22 cellular contexts compared by ENCODE assay signal in the genomic region with DNA sequence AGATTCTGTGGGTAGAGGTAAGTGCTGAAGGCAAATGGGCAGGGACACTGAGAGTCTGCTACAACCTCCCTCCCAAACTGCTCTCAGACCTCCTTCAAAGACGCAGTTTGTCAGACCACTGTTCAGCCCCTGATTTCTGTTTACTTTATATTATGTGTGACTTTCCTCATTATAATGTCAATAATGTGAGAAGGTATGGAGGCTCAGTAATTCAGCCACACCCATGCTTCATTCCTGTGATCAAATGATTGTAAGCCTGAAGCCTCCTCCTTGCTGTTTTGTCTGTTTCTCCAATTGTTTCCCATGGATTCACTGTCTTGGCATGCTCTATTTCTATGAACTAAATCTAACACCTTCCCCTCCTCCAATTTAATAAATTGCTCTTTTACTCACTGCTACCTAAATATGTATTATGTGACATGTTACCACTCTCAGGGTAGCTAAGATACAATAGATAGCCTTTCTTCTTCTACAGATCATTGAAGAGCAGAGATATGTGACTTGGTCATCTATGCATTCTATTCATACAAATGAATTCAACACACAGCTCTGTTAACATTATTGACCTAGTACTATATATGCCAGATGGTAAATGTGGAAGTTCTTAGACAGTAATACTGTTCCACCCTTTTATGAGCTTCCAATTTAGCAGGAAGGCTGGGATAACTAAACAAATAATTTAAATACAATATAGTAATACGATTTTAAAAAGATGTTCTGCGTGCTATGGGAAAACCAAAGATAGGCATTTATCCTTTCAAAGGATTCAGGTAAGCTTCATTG.
"Had no signal": no experiment of that assay in that cellular context is flagged by ENCODE, and none has a peak within 500 bp of the region (broad histone marks: within the 10 kb centered on the region; RNA-seq: fewer than 3 reads in every experiment).

No MANE protein-coding gene starts in this region.

- H3K4me1 ChIP-seq: gastroesophageal sphincter, right atrium auricular region, sigmoid colon, stomach, uterus had no signal

- H3K36me3 Mint-ChIP-seq: natural killer cell, type B pancreatic cell had no signal

- FAIRE-seq: kidney, small intestine had no signal

- DNase-seq: cortex of kidney; dorsolateral prefrontal cortex; effector CD8-positive, alpha-beta T cell; esophagus squamous epithelium; foreskin fibroblast; kidney; left cardiac atrium; mesendoderm; natural killer cell; sigmoid colon; small intestine; stimulated activated CD4-positive, alpha-beta T cell treated with anti-CD3 and anti-CD28 coated beads, Interleukin-12 subunit alpha, Interleukin-12 subunit beta, amount 100 ng/mL, for 4 hours; stimulated activated naive CD4-positive, alpha-beta T cell; stomach; substantia nigra; uterus had no signal

- H3K4me1 Mint-ChIP-seq: natural killer cell, neural crest cell had no signal

- H3K27me3 Mint-ChIP-seq: type B pancreatic cell had no signal

- H3K27me3 ChIP-seq: esophagus squamous epithelium, gastroesophageal sphincter, hepatocyte, right atrium auricular region, sigmoid colon, stomach, uterus had no signal

- H3K27ac Mint-ChIP-seq: natural killer cell, type B pancreatic cell had no signal

- H3K4me3 ChIP-seq: dorsolateral prefrontal cortex, esophagus squamous epithelium, gastroesophageal sphincter, hepatocyte, right atrium auricular region, sigmoid colon, stomach, thoracic aorta, uterus had no signal

- H3K9me3 Mint-ChIP-seq: natural killer cell, neural crest cell, type B pancreatic cell had no signal

- H3K9me3 ChIP-seq: esophagus squamous epithelium, gastroesophageal sphincter, right atrium auricular region, sigmoid colon, stomach, thoracic aorta, uterus had no signal

- H3K4me3 Mint-ChIP-seq: natural killer cell, neural crest cell, type B pancreatic cell had no signal

- ATAC-seq: gastroesophageal sphincter, left cardiac atrium, natural killer cell had no signal

- H3K27ac ChIP-seq: dorsolateral prefrontal cortex, esophagus squamous epithelium, gastroesophageal sphincter, hepatocyte, right atrium auricular region, sigmoid colon, thoracic aorta, uterus had no signal

- H3K36me3 ChIP-seq: esophagus squamous epithelium, gastroesophageal sphincter, right atrium auricular region, sigmoid colon, stomach, thoracic aorta, uterus had no signal
